In the genomic region with DNA sequence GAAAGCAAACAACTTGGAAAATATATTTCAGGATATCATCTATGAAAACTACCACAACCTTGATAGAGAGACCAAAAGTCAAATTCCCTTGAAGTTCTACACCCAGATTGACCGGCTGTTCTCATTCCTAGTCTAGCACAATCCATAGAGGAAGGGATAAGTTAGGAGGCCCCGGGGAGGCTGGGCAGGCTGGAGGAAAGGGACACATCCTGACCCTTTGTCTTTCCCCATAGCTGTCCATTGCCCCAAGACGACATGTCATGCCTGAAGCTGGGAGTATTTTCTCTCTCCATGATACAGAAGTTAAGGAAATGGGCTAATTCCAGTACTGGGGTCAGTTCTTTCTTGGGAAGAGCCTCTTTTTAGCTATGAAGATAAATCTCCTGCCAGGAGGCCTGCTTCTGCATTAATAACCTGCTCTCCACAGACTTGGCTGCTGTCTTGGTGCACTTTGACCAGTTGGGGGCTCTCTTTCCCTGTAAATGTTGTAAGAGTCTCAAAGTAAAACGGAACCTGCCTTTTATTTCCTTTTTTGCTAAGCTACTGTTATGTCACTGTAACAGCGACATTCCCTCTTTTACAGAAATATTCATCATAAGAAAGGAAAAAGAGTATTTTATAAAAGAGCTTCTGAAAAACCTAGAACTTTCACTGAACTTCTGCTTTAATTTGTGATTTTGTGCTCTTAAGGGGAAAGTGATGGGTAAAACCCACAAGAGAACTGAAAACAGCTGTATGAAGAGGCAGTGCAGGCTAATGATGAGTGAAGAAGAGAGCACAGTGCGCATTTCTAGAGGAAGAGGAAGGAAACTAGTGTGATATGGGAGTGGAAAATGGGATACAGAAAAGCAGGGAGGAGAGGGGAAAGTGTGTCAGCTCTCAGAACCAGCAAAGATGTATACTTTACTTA, we compare ENCODE assay signal across 8 cellular contexts. TPM values are rescaled to one million over a fixed set of nuclear protein-coding genes. Genes with fewer than 3 reads are reported as not detected.
A peak's percentile ranks its signal among the peaks of the same experiment; 100 is the strongest.
DNase-seq lines count a peak whose midpoint lies in the region; ATAC-seq and TF ChIP-seq lines count a peak whose summit lies in the region.
"Not testable (repeated sequence)": the region's sequence is repeated elsewhere in the genome, so short reads cannot be mapped to it uniquely, and the experiment has no call there.

No MANE protein-coding gene starts in this region.

- CTCF ChIA-PET in activated B cell treated with CpG ODN at 0.5 μM for 24 hours (lab: Charles Lee) = interaction anchor here (0.6 to 2.6 kb wide), 9 partner anchors 12 to 596 kb away, joined by 3 to 19 read pairs (median 5); no protein-coding TSS in a partner anchor

- peak overlapping the region; percentile 36 for H3K27ac Mint-ChIP-seq in activated B cell treated with CpG ODN at 0.5 μM for 24 hours
- not testable (repeated sequence) for H3K27ac Mint-ChIP-seq in central memory CD8-positive, alpha-beta T cell (ENCODE audit: low read depth)

- intact Hi-C loops in activated B cell treated with CpG ODN at 0.5 μM for 24 hours (cut with micrococcal nuclease) = loop anchor here (1.0 to 5.0 kb wide), 6 partner anchors 123 to 594 kb away; partner anchors contain the start of genes IFNA1 and KLHL9

- ATAC-seq in GM19397 (IDR thresholded peaks at IDR 0.05; ENCODE audit: unreplicated experiment) = peak; percentile 87
- ATAC-seq in HG03025 (IDR thresholded peaks at IDR 0.05; ENCODE audit: low FRiP score, unreplicated experiment) = peak; percentile 88
- ATAC-seq in activated B cell treated with CpG ODN at 0.5 μM for 24 hours (ENCODE audit: low read depth) = peak; percentile 94
- peak; percentile 83 for ATAC-seq in central memory CD8-positive, alpha-beta T cell (replicated peaks; ENCODE audit: extremely low read depth, poor library complexity, severe bottlenecking)

- H3K4me1 Mint-ChIP-seq in activated B cell treated with CpG ODN at 0.5 μM for 24 hours = peaks cover 18% of the 10 kb centered on the region
- H3K4me1 Mint-ChIP-seq in central memory CD8-positive, alpha-beta T cell = not testable (repeated sequence)

- peak; percentile 85 for TF ChIP-seq CTCF in NB4 (IDR thresholded peaks at IDR 0.05; ENCODE audit: low read depth, low read length)
- TF ChIP-seq CTCF in activated B cell treated with CpG ODN at 0.5 μM for 24 hours (IDR thresholded peaks at IDR 0.05) = not testable (repeated sequence)

- H3K4me3 ChIP-seq in NB4 (ENCODE audit: low read depth, low read length) = not testable (repeated sequence)

- peak; percentile 4 for DNase-seq in DMS 273 treated with DMSO at 0.1 percent for 48 hours (lab: John Stamatoyannopoulos, UW)
- peak; percentile 65 for DNase-seq in NB4 (ENCODE audit: low read depth)
- not testable (repeated sequence) for DNase-seq in activated B cell treated with CpG ODN at 0.5 μM for 24 hours; central memory CD8-positive, alpha-beta T cell (ENCODE audit: low spot score in 2 of 2)
- DNase-seq in kidney tubule cell (ENCODE audit: low spot score) = peak; percentile 27
- peak; percentile 35 for DNase-seq in stimulated activated CD4-positive, alpha-beta T cell treated with anti-CD3 and anti-CD28 coated beads, Interleukin-4, amount 100 ng/mL, for 24 hours

- POLR2A ChIA-PET in activated B cell treated with CpG ODN at 0.5 μM for 24 hours (lab: Charles Lee) = interaction anchor here (0.7 kb wide), 1 partner anchor 41 kb away, joined by 3 read pairs; no protein-coding TSS in a partner anchor

- H3K27me3 Mint-ChIP-seq in activated B cell treated with CpG ODN at 0.5 μM for 24 hours = not testable (repeated sequence)
- peaks cover 15% of the 10 kb centered on the region for H3K27me3 Mint-ChIP-seq in central memory CD8-positive, alpha-beta T cell

- H3K4me3 Mint-ChIP-seq in activated B cell treated with CpG ODN at 0.5 μM for 24 hours = peak overlapping the region; percentile 36
- H3K4me3 Mint-ChIP-seq in central memory CD8-positive, alpha-beta T cell = not testable (repeated sequence)

- TF ChIP-seq POLR2A in NB4 (IDR thresholded peaks at IDR 0.05; ENCODE audit: extremely low read depth, insufficient read length) = not testable (repeated sequence)

- not testable (repeated sequence) for H3K9me3 Mint-ChIP-seq in activated B cell treated with CpG ODN at 0.5 μM for 24 hours; central memory CD8-positive, alpha-beta T cell

- not testable (repeated sequence) for H3K36me3 Mint-ChIP-seq in activated B cell treated with CpG ODN at 0.5 μM for 24 hours (ENCODE audit: low read depth); central memory CD8-positive, alpha-beta T cell (ENCODE audit: insufficient read depth)

RNA-seq across cellular contexts. Expression of gene IFNA7, which starts 6.9 kb away (rescaled TPM):
- total RNA-seq in activated B cell treated with CpG ODN at 0.5 μM for 24 hours = not detected in 2 replicates

RNA-seq across cellular contexts. Expression of gene IFNA4, which starts 7.7 kb away (rescaled TPM):
- not detected in 2 replicates for total RNA-seq in activated B cell treated with CpG ODN at 0.5 μM for 24 hours

RNA-seq across cellular contexts. Expression of gene IFNA10, which starts 11.8 kb away (rescaled TPM):
- total RNA-seq in activated B cell treated with CpG ODN at 0.5 μM for 24 hours = not detected in 2 replicates

RNA-seq across cellular contexts. Expression of gene IFNA16, which starts 22.0 kb away (rescaled TPM):
- total RNA-seq in activated B cell treated with CpG ODN at 0.5 μM for 24 hours = not detected in 2 replicates

RNA-seq across cellular contexts. Expression of gene IFNA21, which starts 28.7 kb away (rescaled TPM):
- total RNA-seq in activated B cell treated with CpG ODN at 0.5 μM for 24 hours = not detected in 2 replicates
